Comparison of ENCODE assay signal across 16 cellular contexts in the genomic region with DNA sequence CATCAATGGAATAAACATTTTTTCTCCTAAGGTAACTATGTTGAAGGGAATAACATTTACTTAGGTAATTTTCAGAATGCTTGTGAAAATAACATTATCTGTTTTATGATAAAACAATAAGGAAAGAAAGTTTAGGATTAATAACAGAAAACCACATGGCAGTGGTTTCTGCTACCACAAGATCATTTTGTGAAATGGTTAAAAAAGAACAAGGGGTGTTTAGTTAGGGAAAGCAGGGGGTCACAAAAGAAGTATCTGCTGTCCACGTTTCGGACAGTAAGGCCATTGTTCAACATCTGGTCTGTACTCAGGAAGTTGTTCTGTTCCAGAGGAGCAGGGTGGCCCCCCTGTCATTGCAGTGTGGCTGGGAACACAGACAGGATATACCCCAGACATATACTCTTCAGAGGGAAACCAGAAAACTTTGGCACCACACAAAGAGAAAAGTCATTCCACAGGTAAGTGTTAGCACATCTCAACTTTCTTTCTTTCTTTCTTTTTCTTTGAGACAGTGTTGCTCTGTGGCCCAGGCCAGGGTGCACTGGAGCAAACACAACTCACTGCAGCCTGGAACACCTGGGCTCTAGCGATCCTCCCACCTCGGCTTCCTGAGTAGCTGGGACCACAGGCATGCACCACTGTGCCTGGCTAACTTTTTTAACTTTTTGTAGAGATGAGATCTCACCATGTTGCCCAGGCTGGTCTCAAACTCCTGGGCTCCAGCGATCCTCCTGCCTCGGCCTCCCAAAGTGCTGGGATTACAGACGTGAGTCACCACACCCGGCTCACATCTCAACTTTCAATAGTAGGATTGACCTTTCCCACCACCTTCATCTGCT. TPM values are rescaled to one million over a fixed set of nuclear protein-coding genes. Genes with fewer than 3 reads are reported as not detected.
A peak's percentile ranks its signal among the peaks of the same experiment; 100 is the strongest.
DNase-seq lines count a peak whose midpoint lies in the region; ATAC-seq, FAIRE-seq and TF ChIP-seq lines count a peak whose summit lies in the region.
"Had no signal": no experiment of that assay in that cellular context is flagged by ENCODE, and none has a peak within 500 bp of the region (broad histone marks: within the 10 kb centered on the region; RNA-seq: fewer than 3 reads in every experiment).

No MANE protein-coding gene starts in this region.

- peak overlapping the region in 2 of 3 experiments; percentile 19 to 41; a peak in 4 of 6 replicates for H3K4me3 ChIP-seq in HepG2 (replicated peaks in 1 of 3; ENCODE audit: insufficient read depth in 1 of 3, low read depth in 2 of 3, low read length in 3 of 3)
- no peak overlapping the region for H3K4me3 ChIP-seq in right lobe of liver
- H3K4me3 ChIP-seq in astrocyte (ENCODE audit: insufficient read depth, low read depth, low read length): no peak overlapping the region
- no peak overlapping the region for H3K4me3 ChIP-seq in Caco-2 (ENCODE audit: low read depth, low read length)
- H3K4me3 ChIP-seq: breast epithelium had no signal

- POLR2A ChIA-PET in HepG2 (lab: Yijun Ruan, JAX): interaction anchor here (4.8 kb wide), 1 partner anchor 15 kb away, joined by 28 read pairs; the partner anchor contains the start of gene ARL5A
- POLR2A ChIA-PET in Caco-2 (lab: Charles Lee): no interaction called here

- H2AFZ ChIP-seq in HepG2 (ENCODE audit: low read length) (peak overlapping the region; percentile 64), astrocyte (ENCODE audit: low read depth, low read length) (no peak overlapping the region)

- in situ Hi-C loops in HepG2 (cut with HindIII; ENCODE audit: extremely low pct_ligation_motif_present, low pct_unique_long_range_greater_than_20kb): no loop called here

- TF ChIP-seq POLR2A in HepG2 (IDR thresholded peaks at IDR 0.05; ENCODE audit: insufficient read depth in 1 of 2, low read depth in 2 of 2, low read length in 2 of 2) (no peak), right lobe of liver (IDR thresholded peaks at IDR 0.05) (no peak)

- H3K27ac Mint-ChIP-seq in astrocyte (ENCODE audit: unreplicated experiment): peak overlapping the region; percentile 49
- H3K27ac Mint-ChIP-seq in Caco-2 (ENCODE audit: unreplicated experiment): no peak overlapping the region
- H3K27ac Mint-ChIP-seq: activated CD4-positive, alpha-beta memory T cell treated with anti-CD3 and anti-CD28 coated beads, Interleukin-2, amount 10 ng/mL, durations not matched to agents 7 days and 5 days; type B pancreatic cell had no signal

- TF ChIP-seq EP300 in HepG2 (IDR thresholded peaks at IDR 0.05; ENCODE audit: low read depth in 2 of 2, low read length in 2 of 2): peak in 1 of 2 experiments; percentile 71; a peak in 2 of 4 replicates
- TF ChIP-seq EP300 in HepG2 (CRISPR knock-in tag; IDR thresholded peaks at IDR 0.05; ENCODE audit: borderline replicate concordance): no peak; the same call in 1 of the 2 replicates

- no peaks in the 10 kb centered on the region for H3K79me2 ChIP-seq in HepG2 (ENCODE audit: insufficient read depth, low read length)
- no peaks in the 10 kb centered on the region for H3K79me2 ChIP-seq in astrocyte (ENCODE audit: insufficient read depth, low read length)

- BruUV-seq in HepG2 (replicated peaks; lab: Mats Ljungman, UMichigan) (TSS peak; percentile 59), Caco-2 (replicated peaks; lab: Mats Ljungman, UMichigan) (no TSS peak)

- DNase-seq in HepG2 (ENCODE audit: low spot score) (peak; percentile 94), right lobe of liver (no peak), astrocyte (ENCODE audit: low read depth) (no peak), Caco-2 (no peak), NCI-H1092 treated with DMSO at 0.1 percent for 48 hours (lab: John Stamatoyannopoulos, UW) (no peak)
- no peak for DNase-seq in activated CD4-positive, CD25-positive, alpha-beta regulatory T cell (lab: John Stamatoyannopoulos, UW)
- DNase-seq: activated CD4-positive, alpha-beta memory T cell treated with anti-CD3 and anti-CD28 coated beads, Interleukin-2, amount 10 ng/mL, durations not matched to agents 7 days and 5 days; activated gamma-delta T cell; NCI-H446; T-helper 9 cell had no signal

- H4K20me1 ChIP-seq in HepG2 (ENCODE audit: insufficient read depth, low read length) (no peaks in the 10 kb centered on the region), astrocyte (ENCODE audit: insufficient read depth, low read length) (no peaks in the 10 kb centered on the region)

- peak overlapping the region; percentile 69 for H3K4me2 ChIP-seq in HepG2 (ENCODE audit: low read depth, low read length)
- H3K4me2 ChIP-seq in astrocyte (ENCODE audit: low read length): no peak overlapping the region

- H3K4me3 Mint-ChIP-seq in astrocyte (ENCODE audit: unreplicated experiment) (no peak overlapping the region), Caco-2 (ENCODE audit: unreplicated experiment) (no peak overlapping the region)
- H3K4me3 Mint-ChIP-seq: activated CD4-positive, alpha-beta memory T cell treated with anti-CD3 and anti-CD28 coated beads, Interleukin-2, amount 10 ng/mL, durations not matched to agents 7 days and 5 days; type B pancreatic cell had no signal

- TF ChIP-seq RAD21 in HepG2 (CRISPR knock-in tag; IDR thresholded peaks at IDR 0.05): no peak

- 44% methylated on average over 8 of the region's 8 CpGs for WGBS in HepG2 (ENCODE audit: low lambda C conversion rate)
- 69% methylated on average over 8 of the region's 8 CpGs for WGBS in right lobe of liver (ENCODE audit: insufficient coverage, low coverage, low lambda C conversion rate, missing lambda C conversion rate)

- H3K27ac ChIP-seq in HepG2 (ENCODE audit: extremely low read length, insufficient read depth, low read length) (peak overlapping the region; percentile 71), right lobe of liver (no peak overlapping the region), astrocyte (ENCODE audit: low read depth, low read length) (no peak overlapping the region)
- H3K27ac ChIP-seq: neutrophil, RWPE1 had no signal

- TF ChIP-seq CTCF in HepG2 (CRISPR knock-in tag; IDR thresholded peaks at IDR 0.05) (no peak), right lobe of liver (IDR thresholded peaks at IDR 0.05) (no peak), astrocyte (IDR thresholded peaks at IDR 0.05; ENCODE audit: insufficient read depth, low read depth, low read length) (no peak), Caco-2 (IDR thresholded peaks at IDR 0.05; ENCODE audit: insufficient read depth in 1 of 2, low read depth in 1 of 2, low read length in 1 of 2, severe bottlenecking in 1 of 2, unreplicated experiment in 1 of 2) (no peak)

- CTCF ChIA-PET in HepG2 (lab: Yijun Ruan, JAX; ENCODE audit: low intra/inter-chr PET ratio, low total read pairs) (no interaction called here), Caco-2 (lab: Charles Lee) (no interaction called here)

- H3K36me3 ChIP-seq in HepG2 (replicated peaks in 1 of 2; ENCODE audit: control insufficient read depth in 1 of 2, insufficient read depth in 2 of 2, low read length in 2 of 2) (peaks cover 0 to 12% of the 10 kb centered on the region in 2 experiments; a peak in 3 of 5 replicates), right lobe of liver (no peaks in the 10 kb centered on the region), astrocyte (ENCODE audit: insufficient read depth, low read length) (no peaks in the 10 kb centered on the region), Caco-2 (ENCODE audit: control insufficient read depth, insufficient read depth, low read length) (no peaks in the 10 kb centered on the region)
- H3K36me3 ChIP-seq: breast epithelium, neutrophil had no signal

- ATAC-seq in HepG2 (peak; percentile 100), right lobe of liver (no peak), HG02885 (IDR thresholded peaks at IDR 0.05; ENCODE audit: poor library complexity, unreplicated experiment) (peak; percentile 17), HG03354 (IDR thresholded peaks at IDR 0.05; ENCODE audit: poor library complexity, severe bottlenecking, unreplicated experiment) (no peak)

- peak; percentile 81 for FAIRE-seq in HepG2 (lab: Jason Lieb, UNC)
- FAIRE-seq in astrocyte (lab: Jason Lieb, UNC): no peak

- H3K4me1 Mint-ChIP-seq in astrocyte (ENCODE audit: low read depth, unreplicated experiment) (peaks cover 13% of the 10 kb centered on the region), Caco-2 (ENCODE audit: low read depth, unreplicated experiment) (no peaks in the 10 kb centered on the region)

- H3K27me3 Mint-ChIP-seq in astrocyte (ENCODE audit: low read depth, unreplicated experiment) (no peaks in the 10 kb centered on the region), Caco-2 (ENCODE audit: insufficient read depth, unreplicated experiment) (peaks cover 3% of the 10 kb centered on the region)
- H3K27me3 Mint-ChIP-seq: type B pancreatic cell had no signal

- H3K9ac ChIP-seq in HepG2 (ENCODE audit: insufficient read depth, low read depth, low read length): peak overlapping the region; percentile 48
- H3K9ac ChIP-seq in astrocyte (ENCODE audit: low read length): no peak overlapping the region

- H3K9me3 ChIP-seq in HepG2 (ENCODE audit: low read length): no peaks in the 10 kb centered on the region
- no peaks in the 10 kb centered on the region for H3K9me3 ChIP-seq in right lobe of liver
- no peaks in the 10 kb centered on the region for H3K9me3 ChIP-seq in astrocyte (ENCODE audit: insufficient read depth, low read depth, low read length)
- no peaks in the 10 kb centered on the region for H3K9me3 ChIP-seq in Caco-2
- H3K9me3 ChIP-seq: breast epithelium, neutrophil had no signal

- intact Hi-C loops in HepG2 (cut with micrococcal nuclease; ENCODE audit: unreplicated experiment): loop anchor here (1.0 kb wide), 1 partner anchor 15 kb away; the partner anchor contains the start of gene ARL5A
- intact Hi-C loops in right lobe of liver (cut with DNase I): no loop called here
- intact Hi-C loops in Caco-2 (cut with micrococcal nuclease; ENCODE audit: unreplicated experiment): no loop called here

- H3K9me3 Mint-ChIP-seq in astrocyte (ENCODE audit: unreplicated experiment) (no peaks in the 10 kb centered on the region), Caco-2 (ENCODE audit: unreplicated experiment) (no peaks in the 10 kb centered on the region)
- H3K9me3 Mint-ChIP-seq: activated CD4-positive, alpha-beta memory T cell treated with anti-CD3 and anti-CD28 coated beads, Interleukin-2, amount 10 ng/mL, durations not matched to agents 7 days and 5 days; type B pancreatic cell had no signal

- H3K27me3 ChIP-seq in HepG2 (ENCODE audit: control insufficient read depth in 1 of 2, insufficient read depth in 2 of 2, low read length in 2 of 2): no peaks in the 10 kb centered on the region
- H3K27me3 ChIP-seq in right lobe of liver: no peaks in the 10 kb centered on the region
- no peaks in the 10 kb centered on the region for H3K27me3 ChIP-seq in astrocyte (ENCODE audit: insufficient read depth, low read length)
- H3K27me3 ChIP-seq in Caco-2 (replicated peaks; ENCODE audit: control insufficient read depth, insufficient read depth, low read length): no peaks in the 10 kb centered on the region
- H3K27me3 ChIP-seq: breast epithelium, neutrophil had no signal

- no peaks in the 10 kb centered on the region for H3K36me3 Mint-ChIP-seq in astrocyte (ENCODE audit: low read depth, unreplicated experiment)
- no peaks in the 10 kb centered on the region for H3K36me3 Mint-ChIP-seq in Caco-2 (ENCODE audit: insufficient read depth, unreplicated experiment)
- H3K36me3 Mint-ChIP-seq: type B pancreatic cell had no signal

- H3K4me1 ChIP-seq in HepG2 (ENCODE audit: insufficient read depth, low read length) (peaks cover 33% of the 10 kb centered on the region), right lobe of liver (no peaks in the 10 kb centered on the region), astrocyte (ENCODE audit: insufficient read depth, low read length) (no peaks in the 10 kb centered on the region), Caco-2 (no peaks in the 10 kb centered on the region)
- H3K4me1 ChIP-seq: breast epithelium had no signal

RNA-seq across cellular contexts. Expression of gene ARL5A, which starts 14.8 kb away (rescaled TPM):
- total RNA-seq in HepG2 (2016; rRNA removed; fragmentation: Illumina TruSeq; extraction: Trizol) (149 and 170 TPM in 2 replicates), right lobe of liver (10 to 100 TPM; 20.0 to 33.3 (median 22.4) TPM), astrocyte (65.6 and 69.7 TPM in 2 replicates), Caco-2 (2022) (51.4 and 58.3 TPM in 2 replicates)
- 75.4 and 85.0 TPM in 2 replicates for total RNA-seq in HepG2 (2016; cell fraction: cytosol; rRNA removed; fragmentation: Illumina TruSeq; extraction: Trizol; ENCODE audit: low read depth)
- total RNA-seq in HepG2 (2016; cell fraction: insoluble cytoplasmic fraction; rRNA removed; fragmentation: Illumina TruSeq; extraction: Trizol): 144 and 150 TPM in 2 replicates
- total RNA-seq in HepG2 (2016; cell fraction: membrane; rRNA removed; fragmentation: Illumina TruSeq; extraction: Trizol): 220 and 225 TPM in 2 replicates
- total RNA-seq in HepG2 (2016; cell fraction: nucleus; rRNA removed; fragmentation: Illumina TruSeq; extraction: Trizol): 85.9 and 100 TPM in 2 replicates
- 34.2 and 47.5 TPM in 2 replicates for polyA plus RNA-seq in HepG2 (2011; rRNA removed)
- 23.3 and 35.0 TPM in 2 replicates for polyA plus RNA-seq in HepG2 (2011; cell fraction: cytosol; rRNA removed)
- polyA plus RNA-seq in HepG2 (2011; cell fraction: nucleus; rRNA removed): 21.9 and 29.1 TPM in 2 replicates
- 46.8 and 63.2 TPM in 2 replicates for polyA plus RNA-seq in HepG2 (2012)
- 49.2 and 53.4 TPM in 2 replicates for polyA plus RNA-seq in HepG2 (2016; cell fraction: cytosol; fragmentation: Illumina TruSeq; extraction: Trizol; ENCODE audit: low read depth)
- 78.6 and 90.5 TPM in 2 replicates for polyA plus RNA-seq in HepG2 (2016; cell fraction: insoluble cytoplasmic fraction; fragmentation: Illumina TruSeq; extraction: Trizol; ENCODE audit: low read depth)
- polyA plus RNA-seq in HepG2 (2016; cell fraction: membrane; fragmentation: Illumina TruSeq; extraction: Trizol; ENCODE audit: low read depth): 89.2 and 108 TPM in 2 replicates
- polyA plus RNA-seq in HepG2 (2016; cell fraction: nucleus; fragmentation: Illumina TruSeq; extraction: Trizol; ENCODE audit: insufficient read depth, low read depth): 53.8 and 56.7 TPM in 2 replicates
- polyA minus RNA-seq in HepG2 (2011; rRNA and poly(A)+ RNA removed; ENCODE audit: low replicate concordance): 8.7 and 27.5 TPM in 2 replicates
- polyA minus RNA-seq in HepG2 (2011; cell fraction: cytosol; rRNA and poly(A)+ RNA removed): 42.2 and 46.0 TPM in 2 replicates
- polyA minus RNA-seq in HepG2 (2011; cell fraction: nucleus; rRNA and poly(A)+ RNA removed): 141 and 173 TPM in 2 replicates

Comparison
In these comparisons a context has a peak if more than half of its experiments do, and no peak if none do; other contexts are left out.
1. ATAC-seq: peak in HepG2 (single experiment) and HG02885 (single experiment); none in right lobe of liver (0 of 4) and HG03354 (single experiment).
2. H3K4me3 ChIP-seq: peak in HepG2 (2 of 3); none in right lobe of liver (0 of 3), astrocyte (single experiment) and Caco-2 (single experiment).